ENCODE assay signal across 20 cellular contexts in genomic region chrX:30495468-30495867, GRCh38.
"Had no signal": no experiment of that assay in that cellular context is flagged by ENCODE, and none has a peak within 500 bp of the region (broad histone marks: within the 10 kb centered on the region; RNA-seq: fewer than 3 reads in every experiment).

No MANE protein-coding gene starts in this region.

- DNase-seq: activated CD4-positive, alpha-beta T cell treated with anti-CD3 and anti-CD28 coated beads for 36 hours; activated CD8-positive, alpha-beta memory T cell treated with anti-CD3 and anti-CD28 coated beads, Interleukin-2, amount 50 U/mL, for 4 hours; activated CD8-positive, alpha-beta T cell treated with anti-CD3 and anti-CD28 coated beads for 36 hours; activated T-cell treated with anti-CD3 and anti-CD28 coated beads, Interleukin-2, amount 50 U/mL, for 72 hours; aorta; dorsolateral prefrontal cortex; foreskin keratinocyte; heart right ventricle; mammary epithelial cell; naive thymus-derived CD4-positive, alpha-beta T cell; posterior cingulate gyrus; thyroid gland; WERI-Rb-1 had no signal

- H3K36me3 ChIP-seq: heart right ventricle, neutrophil, right atrium auricular region, thyroid gland, vagina, WERI-Rb-1 had no signal

- H3K4me1 ChIP-seq: foreskin keratinocyte, heart right ventricle, right atrium auricular region, thyroid gland, vagina had no signal

- H3K27me3 ChIP-seq: foreskin keratinocyte, neutrophil, right atrium auricular region, thyroid gland, vagina had no signal

- H3K9me3 ChIP-seq: heart right ventricle, neutrophil, thyroid gland, vagina had no signal

- H3K27ac ChIP-seq: dorsolateral prefrontal cortex, foreskin keratinocyte, heart right ventricle, neutrophil, right atrium auricular region, skin epidermis, thyroid gland, vagina, WERI-Rb-1 had no signal

- FAIRE-seq: bronchial epithelial cell, islet of Langerhans had no signal

- ATAC-seq: activated CD4-positive, alpha-beta T cell treated with anti-CD3 and anti-CD28 coated beads for 36 hours; activated CD8-positive, alpha-beta T cell treated with anti-CD3 and anti-CD28 coated beads for 36 hours; activated T-cell treated with anti-CD3 and anti-CD28 coated beads, Interleukin-2, amount 50 U/mL, for 72 hours; foreskin keratinocyte; heart right ventricle; left lobe of liver; naive thymus-derived CD4-positive, alpha-beta T cell had no signal

- H3K4me3 ChIP-seq: dorsolateral prefrontal cortex, heart right ventricle, right atrium auricular region, skin epidermis, thyroid gland, vagina had no signal
